2 cellular contexts compared by ENCODE assay signal in the genomic region with DNA sequence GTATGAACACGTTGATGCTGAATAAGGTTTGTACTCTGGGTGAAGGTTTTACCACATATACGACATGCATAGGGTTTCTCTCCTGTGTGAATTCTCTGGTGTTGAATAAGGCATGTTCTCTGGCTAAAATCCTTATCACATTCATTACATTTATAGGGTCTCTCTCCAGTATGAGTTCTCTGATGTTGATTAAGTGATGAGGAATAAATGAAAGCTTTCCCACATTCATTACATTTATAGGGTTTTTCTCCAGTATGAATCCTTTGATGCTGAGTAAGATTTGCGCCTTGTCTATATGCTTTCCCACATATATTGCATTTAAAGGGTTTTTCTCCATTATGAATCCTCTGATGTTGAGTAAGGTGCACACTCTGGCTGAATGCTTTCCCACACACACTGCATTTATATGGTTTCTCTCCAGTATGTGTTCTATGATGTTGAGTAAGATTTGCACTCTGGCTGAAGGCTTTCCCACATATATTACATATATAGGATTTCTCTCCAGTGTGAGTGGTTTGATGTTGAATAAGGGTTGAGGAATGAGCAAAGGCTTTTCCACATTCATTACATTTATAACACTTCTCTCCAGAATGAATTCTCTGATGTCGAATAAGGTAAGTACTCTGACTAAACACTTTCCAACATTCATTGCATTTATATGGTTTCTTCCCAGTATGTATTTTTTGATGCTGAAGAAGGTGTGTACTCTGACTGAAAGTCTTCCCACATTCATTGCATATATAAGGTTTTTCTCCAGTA.
TF ChIP-seq lines count a peak whose summit lies in the region.

No MANE protein-coding gene starts in this region.

TF ChIP-seq in A549, 52 proteins besides CTCF, POLR2A, EP300 and RAD21:
- TF ChIP-seq GATA3 (IDR thresholded peaks at IDR 0.05; ENCODE audit: borderline replicate concordance) (no peak; the same call in 1 of the 2 replicates), HES2 (IDR thresholded peaks at IDR 0.05) (peak; percentile 54; the same call in 1 of the 2 replicates), HDAC2 (IDR thresholded peaks at IDR 0.05) (no peak)

TF ChIP-seq in H1, 55 proteins besides CTCF, POLR2A, EP300 and RAD21:
- no peak for TF ChIP-seq CBX8 (IDR thresholded peaks at IDR 0.05; ENCODE audit: borderline replicate concordance, low read depth, low read length)
- peak; percentile 92 for TF ChIP-seq ZNF274 (IDR thresholded peaks at IDR 0.05; ENCODE audit: borderline replicate concordance, extremely low read depth, low read length)
